In genomic region chr11:2305862-2306823, GRCh38 we compare ENCODE assay signal across 8 cellular contexts. TPM values are rescaled to one million over a fixed set of nuclear protein-coding genes. Genes with fewer than 3 reads are reported as not detected.
DNase-seq lines count a peak whose midpoint lies in the region; ATAC-seq and TF ChIP-seq lines count a peak whose summit lies in the region.

No MANE protein-coding gene starts in this region.

- no peaks in the 10 kb centered on the region for H3K36me3 Mint-ChIP-seq in naive B cell

- no peaks in the 10 kb centered on the region for H3K36me3 ChIP-seq in effector memory CD4-positive, alpha-beta T cell (ENCODE audit: control insufficient read depth, insufficient read depth, low read length)

- H3K9me3 ChIP-seq in AG04450 (ENCODE audit: control insufficient read depth, insufficient read depth, low read length), result no peaks in the 10 kb centered on the region; the same call in 1 of the 2 replicates
- no peaks in the 10 kb centered on the region for H3K9me3 ChIP-seq in effector memory CD4-positive, alpha-beta T cell (ENCODE audit: control insufficient read depth, low read length)

- peaks cover 20 to 42% (median 25%) of the 10 kb centered on the region in 3 donors for H3K4me1 Mint-ChIP-seq in naive B cell

- H3K27ac ChIP-seq in AG04450 (ENCODE audit: low read depth, low read length), result peak overlapping the region; percentile 95
- H3K27ac ChIP-seq in effector memory CD4-positive, alpha-beta T cell (ENCODE audit: insufficient read depth, low read length, poor library complexity, severe bottlenecking), result peak overlapping the region; percentile 53

- peak; percentile 50 for DNase-seq in AG04450 (ENCODE audit: low read depth, low spot score)
- DNase-seq in NOMO-1 treated with DMSO at 0.1 percent for 48 hours (lab: John Stamatoyannopoulos, UW; ENCODE audit: unreplicated experiment), result peak; percentile 21
- no peak for DNase-seq in effector memory CD4-positive, alpha-beta T cell
- no peak for DNase-seq in naive B cell
- DNase-seq in iPS-NIHi11 (ENCODE audit: low spot score), result no peak
- no peak for DNase-seq in NCI-H2196 (lab: John Stamatoyannopoulos, UW; ENCODE audit: unreplicated experiment)
- no peak for DNase-seq in middle frontal gyrus (ENCODE audit: extremely low spot score, low spot score)

- ATAC-seq in naive B cell (ENCODE audit: low read depth in 2 of 2), result peak in 1 of 2 donors; percentile 3
- no peak for ATAC-seq in GM19035 (IDR thresholded peaks at IDR 0.05; ENCODE audit: unreplicated experiment)

- H3K27me3 Mint-ChIP-seq in naive B cell, result no peaks in the 10 kb centered on the region

- H3K4me3 ChIP-seq in AG04450 (ENCODE audit: low read depth, low read length), result peak overlapping the region; percentile 32
- H3K4me3 ChIP-seq in effector memory CD4-positive, alpha-beta T cell (ENCODE audit: insufficient read depth, low read depth, low read length, poor library complexity, severe bottlenecking), result peak overlapping the region; percentile 38

- POLR2A ChIA-PET in AG04450 (lab: Yijun Ruan, JAX), result interaction anchor here (0.7 to 1.9 kb wide), 8 partner anchors 14 to 114 kb away, joined by 3 to 13 read pairs (median 8); partner anchors contain the start of genes CD81 and TSSC4

- H3K27me3 ChIP-seq in AG04450 (ENCODE audit: control insufficient read depth, insufficient read depth, low read length), result no peaks in the 10 kb centered on the region
- no peaks in the 10 kb centered on the region for H3K27me3 ChIP-seq in effector memory CD4-positive, alpha-beta T cell (replicated peaks; ENCODE audit: control insufficient read depth, insufficient read depth, low read length, poor library complexity, severe bottlenecking)

- H3K27ac Mint-ChIP-seq in naive B cell, result peak overlapping the region in 4 of 6 donors; percentile 44 to 86 (median 65)

- CTCF ChIA-PET in AG04450 (lab: Charles Lee), result interaction anchor here (0.6 to 4.9 kb wide), 8 partner anchors 16 to 583 kb away, joined by 3 to 116 read pairs (median 4); partner anchors contain the start of gene TSSC4

- peak overlapping the region in 5 of 8 donors; percentile 28 to 85 (median 56) for H3K4me3 Mint-ChIP-seq in naive B cell

- no peaks in the 10 kb centered on the region for H3K9me3 Mint-ChIP-seq in naive B cell

- TF ChIP-seq CTCF in AG04450 (IDR thresholded peaks at IDR 0.05; ENCODE audit: low read depth, low read length), result no peak

- H3K4me1 ChIP-seq in effector memory CD4-positive, alpha-beta T cell (ENCODE audit: control insufficient read depth, insufficient read depth, low read length, poor library complexity, severe bottlenecking), result peaks cover 64% of the 10 kb centered on the region

RNA-seq across cellular contexts. Expression of gene TSPAN32, which starts 4.3 kb away (rescaled TPM):
- polyA plus RNA-seq in AG04450 (2011; rRNA removed) (0.10 and 0.14 TPM in 2 replicates), naive B cell (ENCODE audit: low read depth in 6 of 6) (10 to 100 TPM in 4 of 6 donors, 1 to 10 TPM in 2; 6.5 to 24.0 (median 13.5) TPM)
- 0.52 TPM in 1 of 2 replicates, not detected in the other for polyA minus RNA-seq in AG04450 (2011; rRNA and poly(A)+ RNA removed)

RNA-seq across cellular contexts. Expression of gene C11orf21, which starts 4.4 kb away (rescaled TPM):
- polyA plus RNA-seq in AG04450 (2011; rRNA removed), result not detected in 2 replicates
- not detected in 2 replicates for polyA minus RNA-seq in AG04450 (2011; rRNA and poly(A)+ RNA removed)
- polyA plus RNA-seq in naive B cell (ENCODE audit: low read depth in 6 of 6), result 10 to 100 TPM in 3 of 6 donors, 1 to 10 TPM in 3; 8.3 to 15.4 (median 10.2) TPM

RNA-seq across cellular contexts. Expression of gene ASCL2, which starts 35.8 kb away (rescaled TPM):
- polyA plus RNA-seq in AG04450 (2011; rRNA removed) (not detected in 2 replicates), naive B cell (ENCODE audit: low read depth in 6 of 6) (1 to 10 TPM in 1 of 6 donors, under 1 TPM in 4, not detected in 1; 0.35 to 1.7 (median 0.60) TPM)
- not detected in 2 replicates for polyA minus RNA-seq in AG04450 (2011; rRNA and poly(A)+ RNA removed)

Comparison
In these comparisons a context has a peak if more than half of its experiments do, and no peak if none do; other contexts are left out.
1. DNase-seq: peak in AG04450 (single experiment) and NOMO-1 treated with DMSO at 0.1 percent for 48 hours (single experiment); none in effector memory CD4-positive, alpha-beta T cell (0 of 3), naive B cell (single experiment), iPS-NIHi11 (single experiment), NCI-H2196 (single experiment) and middle frontal gyrus (single experiment).